ENCODE assay signal across 8 cellular contexts in the genomic region with DNA sequence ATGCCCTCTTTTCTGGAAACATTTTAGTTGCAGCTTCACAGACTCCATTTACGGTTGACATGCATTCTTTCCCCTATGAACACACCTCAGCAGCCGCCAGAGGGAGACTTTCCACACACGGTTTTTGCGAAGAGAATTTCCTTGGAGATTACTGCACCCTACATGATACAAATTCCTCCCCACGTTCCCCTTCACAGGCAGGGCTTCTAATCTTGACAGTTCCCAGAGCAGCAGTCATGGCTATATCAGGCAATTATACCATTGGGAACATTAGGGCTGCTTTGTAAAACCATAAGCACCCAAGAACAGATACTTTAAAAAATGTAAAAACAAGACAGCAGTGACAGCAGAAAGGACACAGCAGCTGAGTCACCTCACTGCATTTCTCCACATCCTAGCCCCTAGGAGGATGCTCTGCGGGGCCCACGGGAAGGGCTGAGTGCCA.
DNase-seq lines count a peak whose midpoint lies in the region; ATAC-seq, FAIRE-seq and TF ChIP-seq lines count a peak whose summit lies in the region.

No MANE protein-coding gene starts in this region.

- H3K9me3 Mint-ChIP-seq in type B pancreatic cell, result no peaks in the 10 kb centered on the region
- no peaks in the 10 kb centered on the region for H3K9me3 Mint-ChIP-seq in natural killer cell treated with Interleukin-12 subunit alpha and Interleukin-12 subunit beta and Interleukin-15 and Interleukin-18, amount 100 ng/mL, for 72 hours

- no peaks in the 10 kb centered on the region for H3K27me3 ChIP-seq in dorsolateral prefrontal cortex

- no peak for ATAC-seq in HG02642 (IDR thresholded peaks at IDR 0.05; ENCODE audit: poor library complexity, unreplicated experiment)
- no peak for ATAC-seq in natural killer cell treated with Interleukin-12 subunit alpha and Interleukin-12 subunit beta and Interleukin-15 and Interleukin-18, amount 100 ng/mL, for 72 hours

- H3K27ac Mint-ChIP-seq in type B pancreatic cell, result peak overlapping the region; percentile 16
- H3K27ac Mint-ChIP-seq in natural killer cell treated with Interleukin-12 subunit alpha and Interleukin-12 subunit beta and Interleukin-15 and Interleukin-18, amount 100 ng/mL, for 72 hours, result no peak overlapping the region

- DNase-seq in D721Med (ENCODE audit: insufficient read length, low spot score) (peak; percentile 82), HFF-Myc (ENCODE audit: extremely low read depth, low read depth) (peak; percentile 32), RPMI7951 (ENCODE audit: low read depth) (peak; percentile 67), dorsolateral prefrontal cortex (peak; percentile 28 to 82 (median 72)), medulla oblongata (ENCODE audit: extremely low spot score) (peak; percentile 85), type B pancreatic cell (ENCODE audit: extremely low spot score, unreplicated experiment) (no peak)
- no peak for DNase-seq in natural killer cell treated with Interleukin-12 subunit alpha and Interleukin-12 subunit beta and Interleukin-15 and Interleukin-18, amount 100 ng/mL, for 72 hours (ENCODE audit: low spot score)

- H3K4me3 ChIP-seq in HFF-Myc (replicated peaks; ENCODE audit: low read depth, low read length), result no peak overlapping the region
- H3K4me3 ChIP-seq in dorsolateral prefrontal cortex, result peak overlapping the region in 4 of 59 donors; percentile 14 to 30 (median 17)

- FAIRE-seq in D721Med (lab: Jason Lieb, UNC), result peak; percentile 48

- TF ChIP-seq CTCF in D721Med (IDR thresholded peaks at IDR 0.05; ENCODE audit: insufficient read depth, missing control alignments), result peak; percentile 54
- TF ChIP-seq CTCF in HFF-Myc (IDR thresholded peaks at IDR 0.05; ENCODE audit: low read depth, low read length, missing control alignments), result peak; percentile 85
- peak; percentile 25 to 82 (median 68) for TF ChIP-seq CTCF in dorsolateral prefrontal cortex (IDR thresholded peaks at IDR 0.05 in 54 of 56, conservative IDR thresholded peaks at IDR 0.05 in 2 of 56; ENCODE audit: low read depth in 1 of 56, partially characterized antibody in 56 of 56)
- TF ChIP-seq CTCF in type B pancreatic cell (conservative IDR thresholded peaks at IDR 0.05), result peak; percentile 85

- H3K36me3 Mint-ChIP-seq in type B pancreatic cell, result no peaks in the 10 kb centered on the region
- H3K36me3 Mint-ChIP-seq in natural killer cell treated with Interleukin-12 subunit alpha and Interleukin-12 subunit beta and Interleukin-15 and Interleukin-18, amount 100 ng/mL, for 72 hours, result no peaks in the 10 kb centered on the region

- H3K27ac ChIP-seq in dorsolateral prefrontal cortex, result peak overlapping the region in 57 of 59 donors; percentile 3 to 89 (median 68)

- peak overlapping the region; percentile 13 for H3K4me3 Mint-ChIP-seq in type B pancreatic cell
- H3K4me3 Mint-ChIP-seq in natural killer cell treated with Interleukin-12 subunit alpha and Interleukin-12 subunit beta and Interleukin-15 and Interleukin-18, amount 100 ng/mL, for 72 hours, result no peak overlapping the region

- H3K4me1 Mint-ChIP-seq in type B pancreatic cell (ENCODE audit: unreplicated experiment), result peaks cover 6% of the 10 kb centered on the region
- no peaks in the 10 kb centered on the region for H3K4me1 Mint-ChIP-seq in natural killer cell treated with Interleukin-12 subunit alpha and Interleukin-12 subunit beta and Interleukin-15 and Interleukin-18, amount 100 ng/mL, for 72 hours (ENCODE audit: low read depth in 2 of 2)

- intact Hi-C loops in dorsolateral prefrontal cortex (cut with DNase I), result loop anchor here (2.0 to 10.0 kb wide), 4 partner anchors 161 to 294 kb away; no protein-coding TSS in a partner anchor

- H3K27me3 Mint-ChIP-seq in type B pancreatic cell, result peaks cover 4% of the 10 kb centered on the region
- H3K27me3 Mint-ChIP-seq in natural killer cell treated with Interleukin-12 subunit alpha and Interleukin-12 subunit beta and Interleukin-15 and Interleukin-18, amount 100 ng/mL, for 72 hours, result peaks cover 23 to 50% of the 10 kb centered on the region in 2 donors

Comparison
In these comparisons a context has a peak if more than half of its experiments do, and no peak if none do; other contexts are left out.
1. DNase-seq: peak in D721Med (single experiment), HFF-Myc (single experiment), RPMI7951 (single experiment), dorsolateral prefrontal cortex (10 of 10) and medulla oblongata (single experiment); none in type B pancreatic cell (single experiment) and natural killer cell treated with Interleukin-12 subunit alpha and Interleukin-12 subunit beta and Interleukin-15 and Interleukin-18, amount 100 ng/mL, for 72 hours (single experiment).
2. Peak in every context shown above with its lines, with median percentiles within 50 percentile points of each other: CTCF ChIP-seq.